ENCODE assay signal across 17 cellular contexts in the genomic region with DNA sequence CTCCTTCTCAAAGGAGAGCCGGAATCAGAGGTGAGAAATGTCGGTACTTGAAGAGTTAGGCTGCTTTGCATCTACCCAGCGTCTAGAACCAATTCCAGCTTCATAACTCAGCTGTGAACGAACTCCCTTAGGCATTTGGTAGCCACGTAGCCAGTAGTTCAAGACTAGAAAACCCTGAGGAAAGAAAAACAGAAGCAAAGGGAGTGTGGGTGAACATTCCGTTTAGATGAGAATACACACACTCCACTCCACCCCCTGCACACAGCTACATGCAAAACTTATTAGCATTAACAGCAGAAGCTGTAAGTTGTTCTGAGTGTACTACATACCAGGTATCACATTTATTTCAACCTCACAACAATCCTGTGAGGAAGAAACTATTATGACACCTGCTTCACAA.
DNase-seq lines count a peak whose midpoint lies in the region; ATAC-seq and TF ChIP-seq lines count a peak whose summit lies in the region.
"Had no signal": no experiment of that assay in that cellular context is flagged by ENCODE, and none has a peak within 500 bp of the region (broad histone marks: within the 10 kb centered on the region; RNA-seq: fewer than 3 reads in every experiment).

No MANE protein-coding gene starts in this region.

- H3F3A ChIP-seq in Loucy (ENCODE audit: low read depth), result 0 out of 2 replicates have a peak, but pooled peaks cover 6% of the 10 kb centered on the region

- ATAC-seq in activated CD4-positive, CD25-positive, alpha-beta regulatory T cell treated with anti-CD3 and anti-CD28 coated beads, Interleukin-2, amount 50 U/mL, for 24 hours, result no peak
- ATAC-seq: activated CD8-positive, alpha-beta T cell treated with anti-CD3 and anti-CD28 coated beads, Interleukin-2, amount 10 ng/mL, durations not matched to agents 7 days and 5 days; psoas muscle; stimulated activated memory B cell treated with anti-CD40 and anti-IgM and Interleukin-4, amounts not matched to agents 10 μg/mL and 1 μg/mL and 100 μg/mL, for 72 hours had no signal

- no peaks in the 10 kb centered on the region for H3K79me2 ChIP-seq in Loucy (ENCODE audit: insufficient read depth, low read length)

- H3K4me3 ChIP-seq in BJ (ENCODE audit: low read depth, low read length) (no peak overlapping the region), Loucy (ENCODE audit: low read length, poor library complexity, severe bottlenecking) (no peak overlapping the region), epithelial cell of proximal tubule (ENCODE audit: low read depth, low read length) (no peak overlapping the region)
- H3K4me3 ChIP-seq: BLaER1 treated with 17β-estradiol and CSF1 and Interleukin-3, amounts not matched to agents 10 nM and 100 nM; esophagus muscularis mucosa; psoas muscle; SJSA1 had no signal

- H2AFZ ChIP-seq in Loucy (ENCODE audit: low read length), result no peak overlapping the region

- no peaks in the 10 kb centered on the region for H3K27me3 ChIP-seq in BJ (ENCODE audit: control insufficient read depth, insufficient read depth, low read length)
- no peaks in the 10 kb centered on the region for H3K27me3 ChIP-seq in Loucy (ENCODE audit: insufficient read depth, low read length, poor library complexity, severe bottlenecking)
- H3K27me3 ChIP-seq: BLaER1 treated with 17β-estradiol and CSF1 and Interleukin-3, amounts not matched to agents 10 nM and 100 nM; esophagus muscularis mucosa; SJSA1 had no signal

- H3K4me1 ChIP-seq in Loucy (ENCODE audit: insufficient read depth, low read length, poor library complexity, severe bottlenecking), result peaks cover 56% of the 10 kb centered on the region
- H3K4me1 ChIP-seq: esophagus muscularis mucosa, psoas muscle had no signal

- H4K20me1 ChIP-seq in Loucy (ENCODE audit: insufficient read depth, low read length, poor library complexity, severe bottlenecking), result no peaks in the 10 kb centered on the region

- peaks cover 5% of the 10 kb centered on the region for H3K36me3 ChIP-seq in BJ (ENCODE audit: control insufficient read depth, insufficient read depth, low read length)
- H3K36me3 ChIP-seq in Loucy (ENCODE audit: insufficient read depth, low read length), result peaks cover 9% of the 10 kb centered on the region

- TF ChIP-seq CTCF in BJ (IDR thresholded peaks at IDR 0.05; ENCODE audit: insufficient read depth, low read depth, low read length) (no peak), Loucy (conservative IDR thresholded peaks at IDR 0.05; ENCODE audit: low read length) (no peak), epithelial cell of proximal tubule (conservative IDR thresholded peaks at IDR 0.05; ENCODE audit: low read depth, low read length) (no peak)

- H3K9me3 ChIP-seq in Loucy (ENCODE audit: insufficient read depth, low read depth, low read length), result no peaks in the 10 kb centered on the region
- H3K9me3 ChIP-seq: BLaER1 treated with 17β-estradiol and CSF1 and Interleukin-3, amounts not matched to agents 10 nM and 100 nM; esophagus muscularis mucosa; psoas muscle; SJSA1 had no signal

- POLR2A ChIA-PET in BJ (lab: Charles Lee), result no interaction called here

- H3K4me2 ChIP-seq in Loucy (ENCODE audit: low read depth, low read length, poor library complexity, severe bottlenecking), result peak overlapping the region; percentile 71
- H3K4me2 ChIP-seq: BLaER1 treated with 17β-estradiol and CSF1 and Interleukin-3, amounts not matched to agents 10 nM and 100 nM had no signal

- DNase-seq in BJ (ENCODE audit: low read depth) (peak; percentile 19), epithelial cell of proximal tubule (ENCODE audit: low read depth) (peak; percentile 31), non-pigmented ciliary epithelial cell (ENCODE audit: low read depth) (peak; percentile 90), HPDE6-E6E7 (ENCODE audit: extremely low spot score) (no peak), NCI-H1105 (lab: John Stamatoyannopoulos, UW) (no peak)
- DNase-seq in stimulated activated naive CD4-positive, alpha-beta T cell (lab: John Stamatoyannopoulos, UW), result no peak
- DNase-seq: activated CD8-positive, alpha-beta T cell treated with anti-CD3 and anti-CD28 coated beads, Interleukin-2, amount 10 ng/mL, durations not matched to agents 7 days and 5 days; activated effector memory CD4-positive, alpha-beta T cell treated with anti-CD3 and anti-CD28 coated beads, Interleukin-2, amount 50 U/mL, for 16 hours; NCI-H1930; psoas muscle; stimulated activated CD4-positive, alpha-beta T cell treated with anti-CD3 and anti-CD28 coated beads, Interleukin-4, amount 100 ng/mL, for 4 hours had no signal

- CTCF ChIA-PET in BJ (lab: Yijun Ruan, JAX), result interaction anchor here (0.7 kb wide), 1 partner anchor 50 kb away, joined by 3 read pairs; no protein-coding TSS in a partner anchor

- H3K9ac ChIP-seq in Loucy (ENCODE audit: low read depth, low read length, poor library complexity, severe bottlenecking), result peak overlapping the region; percentile 75
- H3K9ac ChIP-seq: BLaER1 treated with 17β-estradiol and CSF1 and Interleukin-3, amounts not matched to agents 10 nM and 100 nM had no signal

- H3K9me2 ChIP-seq in Loucy (replicated peaks; ENCODE audit: low read depth, low read length), result no peaks in the 10 kb centered on the region

Comparison
In these comparisons a context has a peak if more than half of its experiments do, and no peak if none do; other contexts are left out.
1. DNase-seq: peak in BJ (single experiment), epithelial cell of proximal tubule (single experiment) and non-pigmented ciliary epithelial cell (single experiment); none in HPDE6-E6E7 (single experiment), stimulated activated naive CD4-positive, alpha-beta T cell (0 of 6) and NCI-H1105 (single experiment).